Comparison of ENCODE assay signal across 8 cellular contexts in genomic region chr2:86221066-86221684, GRCh38. TPM values are rescaled to one million over a fixed set of nuclear protein-coding genes. Genes with fewer than 3 reads are reported as not detected.
DNase-seq lines count a peak whose midpoint lies in the region; ATAC-seq lines count a peak whose summit lies in the region.

No MANE protein-coding gene starts in this region.

- no peak for ATAC-seq in HG02759 (IDR thresholded peaks at IDR 0.05; ENCODE audit: unreplicated experiment)

- in situ Hi-C loops in G401 (cut with HindIII; ENCODE audit: low sequenced_read_pairs) = no loop called here
- in situ Hi-C loops in SK-MEL-5 (cut with HindIII; ENCODE audit: low pct_unique_long_range_greater_than_20kb, low sequenced_read_pairs) = no loop called here

- peak; percentile 28 for DNase-seq in G401 (ENCODE audit: low spot score)
- peak in 59 of 76 experiments; percentile 10 to 71 (median 35) for DNase-seq in HUDEP-2 (lab: John Stamatoyannopoulos, UW; ENCODE audit: unreplicated experiment in 76 of 76)
- peak; percentile 91 for DNase-seq in SK-MEL-5 (ENCODE audit: low read depth, low spot score)
- peak; percentile 70 for DNase-seq in adipocyte (ENCODE audit: low read depth)
- peak; percentile 58 for DNase-seq in iPS DF 4.7 (ENCODE audit: extremely low read depth, low spot score)
- peak in 3 of 4 experiments; percentile 15 to 33 (median 30) for DNase-seq in stimulated activated CD4-positive, alpha-beta T cell treated with anti-CD3 and anti-CD28 coated beads, Interleukin-1b, Interleukin-23, amount 100 ng/mL, for 24 hours (ENCODE audit: low read depth in 4 of 4, low spot score in 1 of 4)
- DNase-seq in OCI-M2 (lab: John Stamatoyannopoulos, UW; ENCODE audit: unreplicated experiment) = no peak

- H3K27me3 ChIP-seq in adipocyte (replicated peaks; ENCODE audit: control insufficient read depth, insufficient read depth, low read length) = no peaks in the 10 kb centered on the region

- no peaks in the 10 kb centered on the region for H3K9me3 ChIP-seq in adipocyte (ENCODE audit: control insufficient read depth, low read length)

- peaks cover 44% of the 10 kb centered on the region for H3K4me1 ChIP-seq in adipocyte (ENCODE audit: control insufficient read depth, insufficient read depth, low read length)

- no peak overlapping the region for H3K4me3 ChIP-seq in adipocyte (ENCODE audit: low read length)

- no peak overlapping the region for H3K9ac ChIP-seq in adipocyte (ENCODE audit: low read length)

- H3K36me3 ChIP-seq in adipocyte (ENCODE audit: control insufficient read depth, insufficient read depth, low read length, severe bottlenecking) = no peaks in the 10 kb centered on the region

RNA-seq across cellular contexts. Expression of gene MRPL35, which starts 21.9 kb away (rescaled TPM):
- 82.6 and 91.3 TPM in 2 replicates for total RNA-seq in G401 (2014; rRNA removed; shearing (Covaris generic))
- total RNA-seq in SK-MEL-5 (2014; rRNA removed; shearing (Covaris generic)) = 186 and 193 TPM in 2 replicates
- 157 and 170 TPM in 2 replicates for polyA plus RNA-seq in SK-MEL-5 (2015; cell fraction: cytosol; rRNA removed)
- polyA plus RNA-seq in SK-MEL-5 (2015; cell fraction: nucleus; rRNA removed) = 111 and 148 TPM in 2 replicates

RNA-seq across cellular contexts. Expression of gene IMMT, which starts 25.9 kb away (rescaled TPM):
- 85.7 and 113 TPM in 2 replicates for total RNA-seq in G401 (2014; rRNA removed; shearing (Covaris generic))
- total RNA-seq in SK-MEL-5 (2014; rRNA removed; shearing (Covaris generic)) = 116 and 145 TPM in 2 replicates
- 168 and 215 TPM in 2 replicates for polyA plus RNA-seq in SK-MEL-5 (2015; cell fraction: cytosol; rRNA removed)
- 139 and 144 TPM in 2 replicates for polyA plus RNA-seq in SK-MEL-5 (2015; cell fraction: nucleus; rRNA removed)
